ENCODE assay signal across 8 cellular contexts in the genomic region with DNA sequence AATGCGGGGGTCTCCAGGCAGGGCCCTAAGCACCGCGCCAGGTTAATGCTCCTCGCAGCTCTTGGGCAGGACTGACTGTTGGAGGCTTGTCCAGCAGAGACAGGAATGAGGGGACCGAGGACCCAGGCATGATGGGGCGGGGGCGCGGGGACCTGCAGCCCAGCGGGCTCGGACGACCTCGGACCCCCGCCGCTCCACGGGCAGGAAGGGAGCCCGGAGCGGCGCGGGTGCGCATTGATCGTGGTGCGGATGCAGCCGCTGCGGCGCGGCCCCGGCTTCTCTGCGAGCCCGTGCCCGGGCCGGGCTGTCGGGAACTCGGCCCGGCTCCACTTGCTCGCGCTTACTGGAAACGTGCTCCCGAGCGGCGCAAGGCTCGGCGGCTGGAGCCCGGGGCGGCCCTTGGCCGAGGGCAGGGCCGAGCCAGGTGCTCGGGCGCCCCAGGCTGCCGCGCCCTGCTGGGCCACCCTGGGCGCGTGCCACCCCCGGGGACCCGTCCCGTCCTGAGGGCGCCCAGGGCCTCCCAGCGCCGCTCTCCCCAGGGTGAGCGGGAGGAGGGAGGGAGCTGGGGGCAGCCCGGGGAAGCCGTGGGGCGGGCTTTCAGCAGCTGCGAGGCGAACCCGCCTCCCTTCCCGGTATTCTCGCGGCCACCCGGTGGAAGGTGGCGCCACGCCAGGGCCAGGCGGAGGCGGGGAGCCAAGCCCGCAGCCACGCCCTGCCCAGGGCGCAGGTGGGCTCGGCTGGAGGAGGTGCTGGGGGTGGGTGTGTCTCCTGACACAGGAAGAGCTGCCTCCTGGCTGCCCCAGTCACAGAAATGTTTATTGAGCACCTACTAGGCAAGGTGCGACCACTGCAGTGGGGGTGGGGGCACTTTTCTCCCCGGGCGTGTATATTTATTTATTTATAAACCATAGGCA.
DNase-seq lines count a peak whose midpoint lies in the region; ATAC-seq lines count a peak whose summit lies in the region.

No MANE protein-coding gene starts in this region.

- H3K4me1 ChIP-seq in muscle layer of colon (ENCODE audit: insufficient read depth, low read length) = peaks cover 31% of the 10 kb centered on the region

- H3K36me3 ChIP-seq in muscle layer of colon (ENCODE audit: insufficient read depth, low read length) = no peaks in the 10 kb centered on the region

- no peaks in the 10 kb centered on the region for H3K27me3 ChIP-seq in muscle layer of colon (ENCODE audit: control insufficient read depth in 1 of 2, insufficient read depth in 2 of 2, low read length in 2 of 2)

- peak; percentile 39 for ATAC-seq in HG02973 (IDR thresholded peaks at IDR 0.05; ENCODE audit: unreplicated experiment)
- no peak for ATAC-seq in HG03139 (IDR thresholded peaks at IDR 0.05; ENCODE audit: unreplicated experiment)

- no peaks in the 10 kb centered on the region for H3K9me3 ChIP-seq in muscle layer of colon (ENCODE audit: low read length)

- no peak overlapping the region for H3K9ac ChIP-seq in muscle layer of colon (ENCODE audit: low read length)

- H3K4me3 ChIP-seq in muscle layer of colon (ENCODE audit: low read depth in 1 of 2, low read length in 2 of 2) = peak overlapping the region; percentile 32 to 41

- DNase-seq in COR-L47 (lab: John Stamatoyannopoulos, UW) (peak; percentile 91), NCI-H748 treated with DMSO at 0.1 percent for 48 hours (lab: John Stamatoyannopoulos, UW) (peak; percentile 50), epidermal melanocyte (ENCODE audit: insufficient read length, low spot score) (peak; percentile 50)
- peak; percentile 21 for DNase-seq in activated CD8-positive, alpha-beta memory T cell treated with anti-CD3 and anti-CD28 coated beads, Interleukin-2, amount 50 U/mL, for 1 hour (ENCODE audit: extremely low read depth)
- DNase-seq in stimulated activated CD8-positive, alpha-beta memory T cell treated with anti-CD3 and anti-CD28 coated beads, Interleukin-7, amount 100 ng/mL, for 48 hours (ENCODE audit: extremely low read depth in 1 of 2, low read depth in 1 of 2) = peak; percentile 69 to 75

- H3K27ac ChIP-seq in muscle layer of colon (ENCODE audit: low read depth, low read length) = peak overlapping the region; percentile 49

Comparison
In these comparisons a context has a peak if more than half of its experiments do, and no peak if none do; other contexts are left out.
1. DNase-seq: peak in every context shown above with its lines; median percentile 91 in COR-L47; 72 in stimulated activated CD8-positive, alpha-beta memory T cell treated with anti-CD3 and anti-CD28 coated beads, Interleukin-7, amount 100 ng/mL, for 48 hours; 50 in NCI-H748 treated with DMSO at 0.1 percent for 48 hours; 50 in epidermal melanocyte; 21 in activated CD8-positive, alpha-beta memory T cell treated with anti-CD3 and anti-CD28 coated beads, Interleukin-2, amount 50 U/mL, for 1 hour.